11 cellular contexts compared by ENCODE assay signal in genomic region chr12:104737682-104738370, GRCh38.
DNase-seq lines count a peak whose midpoint lies in the region; ATAC-seq and TF ChIP-seq lines count a peak whose summit lies in the region.
"Had no signal": no experiment of that assay in that cellular context is flagged by ENCODE, and none has a peak within 500 bp of the region (broad histone marks: within the 10 kb centered on the region; RNA-seq: fewer than 3 reads in every experiment).

No MANE protein-coding gene starts in this region.

- DNase-seq in H9 (no peak), PC-3 (no peak), dermis blood vessel endothelial cell (no peak), ovary (no peak)
- no peak for DNase-seq in activated T-helper 2 cell treated with anti-CD3 and anti-CD28 coated beads, Interferon-gamma antibody, Interleukin-2, Interleukin-4, amounts not matched to agents 10 μg/mL and 5 μg/mL and 100 μg/mL, durations not matched to agents 14 hours and 24 hours and 36 hours (ENCODE audit: low spot score)
- DNase-seq in naive thymus-derived CD4-positive, alpha-beta T cell: no peak
- no peak for DNase-seq in stimulated activated CD4-positive, alpha-beta T cell treated with anti-CD3 and anti-CD28 coated beads, Interleukin-2, amount 100 ng/mL, for 48 hours
- DNase-seq: activated gamma-delta T cell treated with Interleukin-2 at 50 U/mL for 16 hours, midbrain, MV-4-11 had no signal

- H3K79me2 ChIP-seq in H9 (ENCODE audit: insufficient read depth, low read length): no peaks in the 10 kb centered on the region
- no peaks in the 10 kb centered on the region for H3K79me2 ChIP-seq in PC-3 (ENCODE audit: low read length)

- H4K5ac ChIP-seq in H9 (ENCODE audit: insufficient read length, low read depth, low read length): no peak overlapping the region

- no peaks in the 10 kb centered on the region for H3K79me1 ChIP-seq in H9 (ENCODE audit: insufficient read depth, low read depth, low read length, poor library complexity, severe bottlenecking)

- intact Hi-C loops in activated T-helper 2 cell treated with anti-CD3 and anti-CD28 coated beads, Interferon-gamma antibody, Interleukin-2, Interleukin-4, amounts not matched to agents 10 μg/mL and 5 μg/mL and 100 μg/mL, durations not matched to agents 14 hours and 24 hours and 36 hours (cut with micrococcal nuclease): no loop called here
- intact Hi-C loops in naive thymus-derived CD4-positive, alpha-beta T cell (cut with micrococcal nuclease): loop anchor here in 1 of 2 donors (5.0 kb wide), 1 partner anchor 219 kb away; the partner anchor contains the start of gene SLC41A2
- intact Hi-C loops in PC-3 (cut with micrococcal nuclease): no loop called here
- intact Hi-C loops in ovary (cut with DNase I): no loop called here

- ATAC-seq in naive thymus-derived CD4-positive, alpha-beta T cell: no peak
- ATAC-seq in PC-3: no peak

- no peaks in the 10 kb centered on the region; the same call in 1 of the 2 replicates for H3K27me3 Mint-ChIP-seq in H9 (ENCODE audit: low read depth)
- no peaks in the 10 kb centered on the region for H3K27me3 Mint-ChIP-seq in activated T-helper 2 cell treated with anti-CD3 and anti-CD28 coated beads, Interferon-gamma antibody, Interleukin-2, Interleukin-4, amounts not matched to agents 10 μg/mL and 5 μg/mL and 100 μg/mL, durations not matched to agents 14 hours and 24 hours and 36 hours (ENCODE audit: low read depth)
- no peaks in the 10 kb centered on the region for H3K27me3 Mint-ChIP-seq in naive thymus-derived CD4-positive, alpha-beta T cell

- H3K36me3 Mint-ChIP-seq in H9 (ENCODE audit: insufficient read depth in 1 of 3, low read depth in 3 of 3): no peaks in the 10 kb centered on the region
- peaks cover 7% of the 10 kb centered on the region for H3K36me3 Mint-ChIP-seq in activated T-helper 2 cell treated with anti-CD3 and anti-CD28 coated beads, Interferon-gamma antibody, Interleukin-2, Interleukin-4, amounts not matched to agents 10 μg/mL and 5 μg/mL and 100 μg/mL, durations not matched to agents 14 hours and 24 hours and 36 hours (ENCODE audit: low read depth)
- peaks cover 0 to 5% (median 4%) of the 10 kb centered on the region in 5 donors for H3K36me3 Mint-ChIP-seq in naive thymus-derived CD4-positive, alpha-beta T cell

- H4K20me1 ChIP-seq in BLaER1 treated with 17β-estradiol and CSF1 and Interleukin-3, amounts not matched to agents 10 nM and 100 nM: peaks cover 4 to 100% (median 75%) of the 10 kb centered on the region in 11 experiments; a peak in 19 of 22 replicates
- H4K20me1 ChIP-seq in H9 (ENCODE audit: control insufficient read depth, insufficient read depth, insufficient read length): no peaks in the 10 kb centered on the region
- H4K20me1 ChIP-seq in PC-3 (ENCODE audit: low read length): no peaks in the 10 kb centered on the region

- TF ChIP-seq POLR2A in ovary (IDR thresholded peaks at IDR 0.05): no peak

- no peaks in the 10 kb centered on the region; a peak in 1 of 5 replicates for H3K9me3 Mint-ChIP-seq in H9
- no peaks in the 10 kb centered on the region for H3K9me3 Mint-ChIP-seq in activated T-helper 2 cell treated with anti-CD3 and anti-CD28 coated beads, Interferon-gamma antibody, Interleukin-2, Interleukin-4, amounts not matched to agents 10 μg/mL and 5 μg/mL and 100 μg/mL, durations not matched to agents 14 hours and 24 hours and 36 hours
- H3K9me3 Mint-ChIP-seq in naive thymus-derived CD4-positive, alpha-beta T cell: no peaks in the 10 kb centered on the region

- H3T11ph ChIP-seq in H9 (ENCODE audit: low read length): no peak overlapping the region

- no peak overlapping the region for H2BK120ac ChIP-seq in H9 (ENCODE audit: low read depth, low read length, poor library complexity, severe bottlenecking)

- H3K9me2 ChIP-seq in PC-3 (replicated peaks; ENCODE audit: low read length): no peaks in the 10 kb centered on the region

- H2AFZ ChIP-seq in H9 (ENCODE audit: low read length): no peak overlapping the region
- H2AFZ ChIP-seq in PC-3 (ENCODE audit: low read length): no peak overlapping the region

- no peak for TF ChIP-seq EP300 in ovary (IDR thresholded peaks at IDR 0.05)

- H3K36me3 ChIP-seq in BLaER1 treated with 17β-estradiol and CSF1 and Interleukin-3, amounts not matched to agents 10 nM and 100 nM: peaks cover 0 to 10% (median 0%) of the 10 kb centered on the region in 11 experiments; a peak in 4 of 22 replicates
- no peaks in the 10 kb centered on the region for H3K36me3 ChIP-seq in naive thymus-derived CD4-positive, alpha-beta T cell (ENCODE audit: control insufficient read depth in 2 of 3, insufficient read depth in 3 of 3, low read length in 3 of 3)
- H3K36me3 ChIP-seq in PC-3 (ENCODE audit: low read depth, low read length) (no peaks in the 10 kb centered on the region), ovary (no peaks in the 10 kb centered on the region)

- no peaks in the 10 kb centered on the region for H3F3A ChIP-seq in PC-3 (ENCODE audit: low read length, unreplicated experiment)

- TF ChIP-seq CTCF in H9 (conservative IDR thresholded peaks at IDR 0.05) (no peak), PC-3 (conservative IDR thresholded peaks at IDR 0.05; ENCODE audit: low read depth, low read length) (no peak), ovary (IDR thresholded peaks at IDR 0.05) (no peak)

- H3K4me1 ChIP-seq in BLaER1 treated with 17β-estradiol and CSF1 and Interleukin-3, amounts not matched to agents 10 nM and 100 nM: peaks cover 84 to 100% (median 100%) of the 10 kb centered on the region in 10 experiments
- H3K4me1 ChIP-seq in H9 (ENCODE audit: insufficient read depth, low read length) (no peaks in the 10 kb centered on the region; the same call in 1 of the 2 replicates), PC-3 (ENCODE audit: insufficient read depth, low read length) (no peaks in the 10 kb centered on the region), ovary (ENCODE audit: insufficient read depth) (peaks cover 3% of the 10 kb centered on the region)
- peaks cover 30 to 62% of the 10 kb centered on the region in 2 donors for H3K4me1 ChIP-seq in naive thymus-derived CD4-positive, alpha-beta T cell (ENCODE audit: control insufficient read depth in 2 of 2, insufficient read depth in 2 of 2, low read length in 2 of 2)

- no peaks in the 10 kb centered on the region for H3K27me3 ChIP-seq in BLaER1 treated with 17β-estradiol and CSF1 and Interleukin-3, amounts not matched to agents 10 nM and 100 nM
- H3K27me3 ChIP-seq in H9 (ENCODE audit: insufficient read depth, low read length) (no peaks in the 10 kb centered on the region), PC-3 (ENCODE audit: low read length) (no peaks in the 10 kb centered on the region), ovary (no peaks in the 10 kb centered on the region)
- no peaks in the 10 kb centered on the region for H3K27me3 ChIP-seq in naive thymus-derived CD4-positive, alpha-beta T cell (ENCODE audit: control insufficient read depth in 2 of 2, insufficient read depth in 2 of 2, low read length in 2 of 2)

- peak overlapping the region; percentile 82 to 96 (median 88) for H3K4me2 ChIP-seq in BLaER1 treated with 17β-estradiol and CSF1 and Interleukin-3, amounts not matched to agents 10 nM and 100 nM
- H3K4me2 ChIP-seq in H9 (ENCODE audit: insufficient read depth, insufficient read length, low read length) (no peak overlapping the region), PC-3 (ENCODE audit: low read length) (no peak overlapping the region)

- H2BK20ac ChIP-seq in H9 (ENCODE audit: low read depth, low read length, poor library complexity, severe bottlenecking): no peak overlapping the region

- peak overlapping the region; percentile 53 to 62 (median 58); a peak in 5 of 7 replicates for H3K27ac Mint-ChIP-seq in H9
- H3K27ac Mint-ChIP-seq in activated T-helper 2 cell treated with anti-CD3 and anti-CD28 coated beads, Interferon-gamma antibody, Interleukin-2, Interleukin-4, amounts not matched to agents 10 μg/mL and 5 μg/mL and 100 μg/mL, durations not matched to agents 14 hours and 24 hours and 36 hours: peak overlapping the region; percentile 70
- peak overlapping the region in 7 of 9 donors; percentile 10 to 92 (median 41) for H3K27ac Mint-ChIP-seq in naive thymus-derived CD4-positive, alpha-beta T cell

- no peak overlapping the region for H4K91ac ChIP-seq in H9 (ENCODE audit: insufficient read length, low read depth, low read length)

- peak overlapping the region in 4 of 10 experiments; percentile 1 to 12 (median 2); a peak in 5 of 20 replicates for H3K4me3 ChIP-seq in BLaER1 treated with 17β-estradiol and CSF1 and Interleukin-3, amounts not matched to agents 10 nM and 100 nM
- no peak overlapping the region for H3K4me3 ChIP-seq in naive thymus-derived CD4-positive, alpha-beta T cell (ENCODE audit: low read length)
- H3K4me3 ChIP-seq in PC-3 (ENCODE audit: low read length) (no peak overlapping the region), ovary (no peak overlapping the region)

- CTCF ChIA-PET in naive thymus-derived CD4-positive, alpha-beta T cell (lab: Charles Lee): interaction anchor here (0.6 kb wide), 1 partner anchor 9 kb away, joined by 4 read pairs; no protein-coding TSS in a partner anchor
- CTCF ChIA-PET in PC-3 (lab: Charles Lee): no interaction called here

- H3K18ac ChIP-seq in H9 (ENCODE audit: insufficient read length, low read depth, low read length): no peak overlapping the region

- no peaks in the 10 kb centered on the region for H3K9me3 ChIP-seq in BLaER1 treated with 17β-estradiol and CSF1 and Interleukin-3, amounts not matched to agents 10 nM and 100 nM (replicated peaks in 1 of 11)
- no peaks in the 10 kb centered on the region for H3K9me3 ChIP-seq in H9 (ENCODE audit: control insufficient read depth, low read depth, low read length)
- no peaks in the 10 kb centered on the region for H3K9me3 ChIP-seq in naive thymus-derived CD4-positive, alpha-beta T cell (ENCODE audit: control insufficient read depth in 2 of 3, low read length in 3 of 3)
- H3K9me3 ChIP-seq in PC-3 (ENCODE audit: low read length): no peaks in the 10 kb centered on the region
- H3K9me3 ChIP-seq in ovary: no peaks in the 10 kb centered on the region

- H3K9ac ChIP-seq in BLaER1 treated with 17β-estradiol and CSF1 and Interleukin-3, amounts not matched to agents 10 nM and 100 nM: peak overlapping the region in 10 of 11 experiments; percentile 27 to 63 (median 52); a peak in 18 of 22 replicates
- no peak overlapping the region for H3K9ac ChIP-seq in H9 (ENCODE audit: extremely low read depth, insufficient read length, low read length)
- no peak overlapping the region for H3K9ac ChIP-seq in PC-3 (ENCODE audit: low read length)

- no peak overlapping the region for H2AK5ac ChIP-seq in H9 (ENCODE audit: insufficient read length, low read length)

- no peaks in the 10 kb centered on the region for H3K23me2 ChIP-seq in H9 (ENCODE audit: insufficient read length, low read depth, low read length, poor library complexity, severe bottlenecking)

- no peak overlapping the region; the same call in 1 of the 2 replicates for H3K14ac ChIP-seq in H9 (ENCODE audit: insufficient read depth, low read length)

- H4K8ac ChIP-seq in H9 (replicated peaks; ENCODE audit: insufficient read length, low read depth, low read length): no peak overlapping the region

- H2BK12ac ChIP-seq in H9 (ENCODE audit: insufficient read length, low read depth, low read length): no peak overlapping the region

- H3K56ac ChIP-seq in H9 (ENCODE audit: insufficient read length, low read depth, low read length): no peak overlapping the region

- H2BK15ac ChIP-seq in H9 (ENCODE audit: low read depth, low read length): no peak overlapping the region

- H3K23ac ChIP-seq in H9 (ENCODE audit: insufficient read length, low read depth, low read length): no peak overlapping the region

- POLR2A ChIA-PET in naive thymus-derived CD4-positive, alpha-beta T cell (lab: Charles Lee): interaction anchor here (0.6 kb wide), 1 partner anchor 18 kb away, joined by 3 read pairs; no protein-coding TSS in a partner anchor
- POLR2A ChIA-PET in PC-3 (lab: Charles Lee; ENCODE audit: unreplicated experiment): no interaction called here

- H3K4me1 Mint-ChIP-seq in H9: peaks cover 28 to 41% of the 10 kb centered on the region in 2 experiments
- peaks cover 79% of the 10 kb centered on the region for H3K4me1 Mint-ChIP-seq in activated T-helper 2 cell treated with anti-CD3 and anti-CD28 coated beads, Interferon-gamma antibody, Interleukin-2, Interleukin-4, amounts not matched to agents 10 μg/mL and 5 μg/mL and 100 μg/mL, durations not matched to agents 14 hours and 24 hours and 36 hours (ENCODE audit: low read depth)
- H3K4me1 Mint-ChIP-seq in naive thymus-derived CD4-positive, alpha-beta T cell: peaks cover 69 to 87% (median 79%) of the 10 kb centered on the region in 7 donors

- H2BK5ac ChIP-seq in H9 (ENCODE audit: insufficient read length, low read length): no peak overlapping the region

- WGBS in H9 (ENCODE audit: extremely low coverage, insufficient read length, low lambda C conversion rate): no CpG with 5 or more reads among the region's 16 CpGs
- 88 to 91% (median 88%) methylated on average over 16 of the region's 16 CpGs for WGBS in ovary, 3 donors

- no peak overlapping the region for H3K4ac ChIP-seq in H9 (ENCODE audit: low read depth, low read length)

- H3K4me3 Mint-ChIP-seq in H9: no peak overlapping the region; a peak in 1 of 5 replicates
- no peak overlapping the region for H3K4me3 Mint-ChIP-seq in activated T-helper 2 cell treated with anti-CD3 and anti-CD28 coated beads, Interferon-gamma antibody, Interleukin-2, Interleukin-4, amounts not matched to agents 10 μg/mL and 5 μg/mL and 100 μg/mL, durations not matched to agents 14 hours and 24 hours and 36 hours (ENCODE audit: low read depth)
- peak overlapping the region in 1 of 10 donors; percentile 44 for H3K4me3 Mint-ChIP-seq in naive thymus-derived CD4-positive, alpha-beta T cell

- H3K27ac ChIP-seq in BLaER1 treated with 17β-estradiol and CSF1 and Interleukin-3, amounts not matched to agents 10 nM and 100 nM: peak overlapping the region in 9 of 11 experiments; percentile 31 to 76 (median 66); a peak in 19 of 22 replicates
- H3K27ac ChIP-seq in H9 (ENCODE audit: insufficient read length, low read depth, low read length) (no peak overlapping the region), PC-3 (ENCODE audit: low read length) (no peak overlapping the region), ovary (no peak overlapping the region)
- H3K27ac ChIP-seq in naive thymus-derived CD4-positive, alpha-beta T cell (ENCODE audit: low read depth, low read length): no peak overlapping the region

- BruUV-seq in PC-3 (replicated peaks; lab: Mats Ljungman, UMichigan): no TSS peak

Comparison
In these comparisons a context has a peak if more than half of its experiments do, and no peak if none do; other contexts are left out.
1. H3K27ac ChIP-seq: peak in BLaER1 treated with 17β-estradiol and CSF1 and Interleukin-3, amounts not matched to agents 10 nM and 100 nM (9 of 11); none in H9 (single experiment), naive thymus-derived CD4-positive, alpha-beta T cell (single experiment), PC-3 (single experiment) and ovary (0 of 2).
2. H3K4me2 ChIP-seq: peak in BLaER1 treated with 17β-estradiol and CSF1 and Interleukin-3, amounts not matched to agents 10 nM and 100 nM (11 of 11); none in H9 (single experiment) and PC-3 (single experiment).
3. H3K9ac ChIP-seq: peak in BLaER1 treated with 17β-estradiol and CSF1 and Interleukin-3, amounts not matched to agents 10 nM and 100 nM (10 of 11); none in H9 (single experiment) and PC-3 (single experiment).
4. Peak in every context shown above with its lines, with median percentiles within 50 percentile points of each other: H3K27ac Mint-ChIP-seq.